In genomic region chr1:22772054-22772453, GRCh38 we compare ENCODE assay signal across 25 cellular contexts.
DNase-seq lines count a peak whose midpoint lies in the region; ATAC-seq, FAIRE-seq and TF ChIP-seq lines count a peak whose summit lies in the region.
"Had no signal": no experiment of that assay in that cellular context is flagged by ENCODE, and none has a peak within 500 bp of the region (broad histone marks: within the 10 kb centered on the region; RNA-seq: fewer than 3 reads in every experiment).

No MANE protein-coding gene starts in this region.

- 32 to 39% methylated on average over 14 of the region's 14 CpGs for WGBS in thyroid gland, 2 donors

- no peak overlapping the region for H3K4me2 ChIP-seq in parathyroid adenoma (ENCODE audit: low read length)

- H3K4me1 ChIP-seq in parathyroid adenoma: peaks cover 2% of the 10 kb centered on the region
- H3K4me1 ChIP-seq in thyroid gland: peaks cover 36 to 37% of the 10 kb centered on the region in 2 donors
- H3K4me1 ChIP-seq: right lobe of liver had no signal

- FAIRE-seq in D721Med (lab: Jason Lieb, UNC): no peak
- FAIRE-seq: GM18507, K562, urothelium cell line had no signal

- H3K36me3 ChIP-seq in parathyroid adenoma (ENCODE audit: control insufficient read depth, insufficient read depth, low read length): no peaks in the 10 kb centered on the region
- H3K36me3 ChIP-seq in thyroid gland: no peaks in the 10 kb centered on the region
- H3K36me3 ChIP-seq: esophagus squamous epithelium, right lobe of liver had no signal

- H3K9ac ChIP-seq in parathyroid adenoma: no peak overlapping the region

- intact Hi-C loops in head of caudate nucleus (cut with DNase I) (no loop called here), thyroid gland (cut with DNase I) (no loop called here), left colon (cut with DNase I, micrococcal nuclease) (no loop called here)

- ATAC-seq in left colon: no peak
- ATAC-seq: activated naive CD8-positive, alpha-beta T cell treated with anti-CD3 and anti-CD28 coated beads, Interleukin-2, amount 50 U/mL, for 24 hours; K562; right lobe of liver; stimulated activated naive CD8-positive, alpha-beta T cell treated with anti-CD3 and anti-CD28 coated beads, Interleukin-15, Interleukin-2, amounts not matched to agents 100 U/mL and 50 U/mL, for 24 hours had no signal

- H3K27me3 ChIP-seq in parathyroid adenoma (ENCODE audit: control insufficient read depth, insufficient read depth, low read length) (no peaks in the 10 kb centered on the region), thyroid gland (no peaks in the 10 kb centered on the region)
- H3K27me3 ChIP-seq: right lobe of liver had no signal

- peak in 1 of 2 donors; percentile 34 for TF ChIP-seq POLR2A in thyroid gland (IDR thresholded peaks at IDR 0.05)

- no peaks in the 10 kb centered on the region for H3K79me2 ChIP-seq in parathyroid adenoma

- DNase-seq in NCI-H2227 (lab: John Stamatoyannopoulos, UW; ENCODE audit: unreplicated experiment) (peak; percentile 55), NCI-H2227 treated with DMSO at 0.1 percent for 48 hours (lab: John Stamatoyannopoulos, UW) (no peak), head of caudate nucleus (peak in 41 of 42 donors; percentile 25 to 83 (median 66)), thyroid gland (peak; percentile 92), left colon (no peak), D721Med (ENCODE audit: insufficient read length, low spot score) (no peak), hepatic stellate cell (ENCODE audit: low spot score) (no peak)
- DNase-seq: activated CD4-positive, alpha-beta T cell treated with anti-CD3 and anti-CD28 coated beads, Interleukin-2, amount 10 ng/mL, durations not matched to agents 24 days and 14 days; activated naive CD8-positive, alpha-beta T cell treated with anti-CD3 and anti-CD28 coated beads, Interleukin-2, amount 50 U/mL, for 24 hours; Calu3; effector memory CD4-positive, alpha-beta T cell; EL; esophagus squamous epithelium; glutamatergic neuron; HFFc6; NCI-H2029; NCI-H526 treated with DMSO at 0.1 percent for 48 hours; right lobe of liver; SHP77 treated with DMSO at 0.1 percent for 48 hours; stimulated activated naive CD8-positive, alpha-beta T cell treated with anti-CD3 and anti-CD28 coated beads, Interleukin-15, Interleukin-2, amounts not matched to agents 100 U/mL and 50 U/mL, for 24 hours; T-helper 1 cell had no signal

- peak overlapping the region; percentile 44 for H3K27ac ChIP-seq in parathyroid adenoma
- peak overlapping the region; percentile 81 to 86 (median 86) for H3K27ac ChIP-seq in thyroid gland
- H3K27ac ChIP-seq: esophagus squamous epithelium, right lobe of liver had no signal

- TF ChIP-seq CTCF in parathyroid adenoma (IDR thresholded peaks at IDR 0.05) (no peak), thyroid gland (IDR thresholded peaks at IDR 0.05) (no peak), D721Med (IDR thresholded peaks at IDR 0.05; ENCODE audit: insufficient read depth, missing control alignments) (no peak)

- H3K9me3 ChIP-seq in parathyroid adenoma (ENCODE audit: control insufficient read depth, low read length): no peaks in the 10 kb centered on the region
- H3K9me3 ChIP-seq in thyroid gland: no peaks in the 10 kb centered on the region
- H3K9me3 ChIP-seq: esophagus squamous epithelium, right lobe of liver had no signal

- H3K4me3 ChIP-seq in parathyroid adenoma (ENCODE audit: low read depth, low read length) (no peak overlapping the region), thyroid gland (replicated peaks in 1 of 3) (no peak overlapping the region)
- H3K4me3 ChIP-seq: esophagus squamous epithelium, K562, right lobe of liver had no signal

- H2AFZ ChIP-seq in parathyroid adenoma: peak overlapping the region; percentile 78

Comparison
In these comparisons a context has a peak if more than half of its experiments do, and no peak if none do; other contexts are left out.
1. DNase-seq: peak in NCI-H2227 (single experiment), head of caudate nucleus (41 of 42) and thyroid gland (2 of 2); none in NCI-H2227 treated with DMSO at 0.1 percent for 48 hours (single experiment), left colon (0 of 2), D721Med (single experiment) and hepatic stellate cell (single experiment).